Comparison of ENCODE assay signal across 9 cellular contexts in genomic region chr20:47568019-47568418, GRCh38.
DNase-seq lines count a peak whose midpoint lies in the region; ATAC-seq and TF ChIP-seq lines count a peak whose summit lies in the region.
"Had no signal": no experiment of that assay in that cellular context is flagged by ENCODE, and none has a peak within 500 bp of the region (broad histone marks: within the 10 kb centered on the region; RNA-seq: fewer than 3 reads in every experiment).

No MANE protein-coding gene starts in this region.

- H3K9me3 ChIP-seq in gastroesophageal sphincter (peaks cover 0 to 13% (median 0%) of the 10 kb centered on the region in 3 donors), stomach smooth muscle (ENCODE audit: control insufficient read depth in 2 of 2, low read length in 2 of 2) (peaks cover 0 to 4% of the 10 kb centered on the region in 2 donors), neuronal stem cell (replicated peaks in 1 of 2; ENCODE audit: control insufficient read depth in 2 of 2, insufficient read depth in 1 of 2, low read depth in 1 of 2, low read length in 2 of 2) (peaks cover 4 to 18% of the 10 kb centered on the region in 2 donors)

- 0% methylated on average over 2 of the region's 2 CpGs for WGBS in gastroesophageal sphincter (ENCODE audit: low coverage in 1 of 2), 2 donors
- no CpG with 5 or more reads among the region's 2 CpGs for WGBS in neuronal stem cell (ENCODE audit: extremely low coverage in 2 of 2, insufficient read length in 2 of 2, insufficient replicate concordance in 1 of 2), 2 donors

- no peak overlapping the region for H3K14ac ChIP-seq in neuronal stem cell (ENCODE audit: low read length)

- H3K27ac ChIP-seq in gastroesophageal sphincter (peak overlapping the region in 3 of 4 donors; percentile 68 to 75 (median 72)), stomach smooth muscle (ENCODE audit: low read length) (peak overlapping the region; percentile 41), neuronal stem cell (replicated peaks; ENCODE audit: low read length) (no peak overlapping the region), foreskin keratinocyte (no peak overlapping the region)

- no peak overlapping the region for H2BK5ac ChIP-seq in neuronal stem cell (ENCODE audit: low read length)

- H2BK12ac ChIP-seq in neuronal stem cell (ENCODE audit: low read length): no peak overlapping the region

- H2AFZ ChIP-seq in neuronal stem cell (ENCODE audit: low read length): no peak overlapping the region

- no peak overlapping the region for H2BK15ac ChIP-seq in neuronal stem cell (ENCODE audit: low read length)

- no peak for TF ChIP-seq EP300 in gastroesophageal sphincter (IDR thresholded peaks at IDR 0.05)

- no peak overlapping the region for H3K18ac ChIP-seq in neuronal stem cell (ENCODE audit: low read length)

- ATAC-seq in gastroesophageal sphincter: peak; percentile 63
- no peak for ATAC-seq in foreskin keratinocyte

- DNase-seq in SIG-M5 treated with dmso at 0.1 percent for 504 hours (lab: John Stamatoyannopoulos, UW; ENCODE audit: unreplicated experiment) (peak; percentile 98), SIG-M5 (lab: John Stamatoyannopoulos, UW) (no peak), SHP77 treated with DMSO at 0.1 percent for 48 hours (lab: John Stamatoyannopoulos, UW) (peak; percentile 28), neuronal stem cell (ENCODE audit: low spot score) (no peak), foreskin keratinocyte (no peak)
- no peak for DNase-seq in stimulated activated CD4-positive, alpha-beta T cell treated with anti-CD3 and anti-CD28 coated beads, Interleukin-2, amount 100 ng/mL, for 48 hours
- DNase-seq: DND-41 had no signal

- no peak overlapping the region for H4K91ac ChIP-seq in neuronal stem cell (ENCODE audit: low read depth, low read length, poor library complexity)

- peaks cover 4% of the 10 kb centered on the region for H3K79me1 ChIP-seq in neuronal stem cell (ENCODE audit: low read depth, low read length)

- no peak overlapping the region for H3K9ac ChIP-seq in stomach smooth muscle (ENCODE audit: low read length in 2 of 2)
- H3K9ac ChIP-seq in neuronal stem cell (ENCODE audit: low read depth, low read length, poor library complexity): no peak overlapping the region

- H3K4me3 ChIP-seq in gastroesophageal sphincter: no peak overlapping the region
- H3K4me3 ChIP-seq in stomach smooth muscle (ENCODE audit: low read length in 2 of 2): no peak overlapping the region
- H3K4me3 ChIP-seq in neuronal stem cell (ENCODE audit: low read length in 2 of 2): no peak overlapping the region

- peaks cover 3 to 58% (median 20%) of the 10 kb centered on the region in 3 donors for H3K4me1 ChIP-seq in gastroesophageal sphincter
- H3K4me1 ChIP-seq in stomach smooth muscle (ENCODE audit: control insufficient read depth, insufficient read depth, low read length): peaks cover 22% of the 10 kb centered on the region
- H3K4me1 ChIP-seq in neuronal stem cell (ENCODE audit: control insufficient read depth in 2 of 2, insufficient read depth in 1 of 2, low read depth in 1 of 2, low read length in 2 of 2): no peaks in the 10 kb centered on the region
- peaks cover 16% of the 10 kb centered on the region for H3K4me1 ChIP-seq in foreskin keratinocyte

- H3K23ac ChIP-seq in neuronal stem cell (ENCODE audit: low read depth, low read length, poor library complexity): no peak overlapping the region

- no peak overlapping the region for H3K4ac ChIP-seq in neuronal stem cell (ENCODE audit: low read length)

- no peak for TF ChIP-seq POLR2A in gastroesophageal sphincter (IDR thresholded peaks at IDR 0.05)

- H4K8ac ChIP-seq in neuronal stem cell (ENCODE audit: low read depth, low read length): no peak overlapping the region

- H2BK120ac ChIP-seq in neuronal stem cell (ENCODE audit: low read depth, low read length): no peak overlapping the region

- H2AK5ac ChIP-seq in neuronal stem cell (ENCODE audit: low read depth, low read length): no peak overlapping the region

- H3K27me3 ChIP-seq in gastroesophageal sphincter (no peaks in the 10 kb centered on the region), stomach smooth muscle (ENCODE audit: control insufficient read depth in 1 of 2, insufficient read depth in 2 of 2, low read length in 2 of 2) (no peaks in the 10 kb centered on the region), neuronal stem cell (ENCODE audit: control insufficient read depth in 3 of 3, insufficient read depth in 3 of 3, low read depth in 1 of 3, low read length in 3 of 3) (no peaks in the 10 kb centered on the region), foreskin keratinocyte (no peaks in the 10 kb centered on the region)

- H3K36me3 ChIP-seq in gastroesophageal sphincter (peaks cover 0 to 8% of the 10 kb centered on the region in 2 donors), stomach smooth muscle (ENCODE audit: control insufficient read depth in 2 of 2, insufficient read depth in 2 of 2, low read length in 2 of 2) (no peaks in the 10 kb centered on the region), neuronal stem cell (replicated peaks in 1 of 2; ENCODE audit: control insufficient read depth in 2 of 2, insufficient read depth in 2 of 2, low read length in 2 of 2) (peaks cover 0 to 11% of the 10 kb centered on the region in 2 donors)

- TF ChIP-seq CTCF in gastroesophageal sphincter (IDR thresholded peaks at IDR 0.05) (no peak), foreskin keratinocyte (conservative IDR thresholded peaks at IDR 0.05) (no peak)

- H3K4me2 ChIP-seq in neuronal stem cell (ENCODE audit: insufficient read depth, low read length, poor library complexity, severe bottlenecking): no peak overlapping the region

Comparison
In these comparisons a context has a peak if more than half of its experiments do, and no peak if none do; other contexts are left out.
1. DNase-seq: peak in SIG-M5 treated with dmso at 0.1 percent for 504 hours (single experiment) and SHP77 treated with DMSO at 0.1 percent for 48 hours (single experiment); none in SIG-M5 (single experiment), neuronal stem cell (single experiment), stimulated activated CD4-positive, alpha-beta T cell treated with anti-CD3 and anti-CD28 coated beads, Interleukin-2, amount 100 ng/mL, for 48 hours (0 of 2) and foreskin keratinocyte (0 of 2).
2. H3K27ac ChIP-seq: peak in gastroesophageal sphincter (3 of 4) and stomach smooth muscle (single experiment); none in neuronal stem cell (single experiment) and foreskin keratinocyte (single experiment).